ENCODE assay signal across 31 cellular contexts in the genomic region with DNA sequence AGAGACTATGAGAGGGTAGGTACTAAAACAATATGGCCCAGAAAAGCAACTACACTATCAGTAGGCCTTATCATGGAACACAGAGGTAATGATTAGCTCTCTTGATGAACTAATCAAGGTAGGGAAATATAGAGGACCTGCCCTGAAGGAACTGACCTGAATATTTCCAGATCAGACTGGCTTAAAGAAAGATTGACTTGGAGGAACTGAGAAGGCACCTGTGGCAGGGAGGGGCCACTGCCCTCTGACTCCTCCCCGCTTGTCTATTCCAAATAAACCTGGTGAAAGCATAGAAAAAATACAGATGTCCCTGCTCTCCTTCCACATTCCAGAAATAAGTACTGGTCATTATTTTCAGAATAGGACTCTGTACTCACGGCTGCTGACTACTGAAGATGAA. TPM values are rescaled to one million over a fixed set of nuclear protein-coding genes. Genes with fewer than 3 reads are reported as not detected.
"Had no signal": no experiment of that assay in that cellular context is flagged by ENCODE, and none has a peak within 500 bp of the region (broad histone marks: within the 10 kb centered on the region; RNA-seq: fewer than 3 reads in every experiment).

No MANE protein-coding gene starts in this region.

- H3K27me3 ChIP-seq: gastroesophageal sphincter, sigmoid colon, upper lobe of right lung had no signal

- H3K9me3 Mint-ChIP-seq: stimulated activated memory B cell treated with anti-CD40 and anti-IgM and Interleukin-4, amounts not matched to agents 10 μg/mL and 1 μg/mL and 100 μg/mL, for 72 hours; stimulated activated naive CD8-positive, alpha-beta T cell treated with anti-CD3 and anti-CD28 coated beads, Interleukin-15, amount 100 ng/mL, for 72 hours; T-helper 2 cell treated with Interferon-gamma antibody and Interleukin-4, amounts not matched to agents 5 μg/mL and 100 μg/mL, for 36 hours had no signal

- H3K9me3 ChIP-seq: gastroesophageal sphincter, left ventricle myocardium inferior, psoas muscle, sigmoid colon, upper lobe of right lung had no signal

- ATAC-seq: activated CD4-positive, alpha-beta T cell treated with anti-CD3 and anti-CD28 coated beads for 36 hours; gastroesophageal sphincter; naive thymus-derived CD8-positive, alpha-beta T cell; psoas muscle; stimulated activated memory B cell treated with anti-CD40 and anti-IgM and Interleukin-4, amounts not matched to agents 10 μg/mL and 1 μg/mL and 100 μg/mL, for 72 hours; stimulated activated naive CD8-positive, alpha-beta T cell treated with anti-CD3 and anti-CD28 coated beads, Interleukin-15, amount 100 ng/mL, for 72 hours; upper lobe of right lung had no signal

- H3K36me3 ChIP-seq: gastroesophageal sphincter, left ventricle myocardium inferior, sigmoid colon, upper lobe of right lung had no signal

- H3K4me3 Mint-ChIP-seq: activated CD4-positive, alpha-beta T cell treated with anti-CD3 and anti-CD28 coated beads for 36 hours; activated naive CD8-positive, alpha-beta T cell; central memory CD8-positive, alpha-beta T cell; immature natural killer cell; naive thymus-derived CD8-positive, alpha-beta T cell; neural crest cell; stimulated activated memory B cell treated with anti-CD40 and anti-IgM and Interleukin-4, amounts not matched to agents 10 μg/mL and 1 μg/mL and 100 μg/mL, for 72 hours; stimulated activated naive CD8-positive, alpha-beta T cell treated with anti-CD3 and anti-CD28 coated beads, Interleukin-15, amount 100 ng/mL, for 72 hours; T-helper 2 cell treated with Interferon-gamma antibody and Interleukin-4, amounts not matched to agents 5 μg/mL and 100 μg/mL, for 36 hours had no signal

- H3K36me3 Mint-ChIP-seq: activated naive CD8-positive, alpha-beta T cell; immature natural killer cell; stimulated activated memory B cell treated with anti-CD40 and anti-IgM and Interleukin-4, amounts not matched to agents 10 μg/mL and 1 μg/mL and 100 μg/mL, for 72 hours had no signal

- DNase-seq: activated CD4-positive, alpha-beta T cell treated with anti-CD3 and anti-CD28 coated beads for 36 hours; activated CD4-positive, alpha-beta T cell treated with anti-CD3 and anti-CD28 coated beads, Interleukin-2, amount 50 U/mL, for 4 hours; activated CD4-positive, CD25-positive, alpha-beta regulatory T cell; activated effector memory CD4-positive, alpha-beta T cell treated with Interleukin-2 at 50 U/mL for 16 hours; activated naive CD4-positive, alpha-beta T cell treated with Interleukin-2 at 50 U/mL for 16 hours; anterior cingulate cortex; dorsolateral prefrontal cortex; effector memory CD4-positive, alpha-beta T cell; hippocampal formation; immature natural killer cell; kidney; left ventricle myocardium inferior; naive thymus-derived CD8-positive, alpha-beta T cell; nucleus accumbens; psoas muscle; sigmoid colon; stimulated activated CD4-positive, alpha-beta T cell treated with anti-CD3 and anti-CD28 coated beads, Interleukin-1b, Interleukin-23, amount 100 ng/mL, for 48 hours; stimulated activated CD4-positive, alpha-beta T cell treated with anti-CD3 and anti-CD28 coated beads, Interleukin-4, amount 100 ng/mL, for 4 hours; stimulated activated CD8-positive, alpha-beta memory T cell treated with anti-CD3 and anti-CD28 coated beads, Interleukin-4, amount 100 ng/mL, for 48 hours; stimulated activated naive CD8-positive, alpha-beta T cell treated with anti-CD3 and anti-CD28 coated beads, Interleukin-15, amount 100 ng/mL, for 72 hours; substantia nigra; T-helper 1 cell; upper lobe of right lung had no signal

- H3K4me1 ChIP-seq: gastroesophageal sphincter, parathyroid adenoma, psoas muscle, upper lobe of right lung had no signal

- H3K4me3 ChIP-seq: dorsolateral prefrontal cortex, gastroesophageal sphincter, left ventricle myocardium inferior, psoas muscle, sigmoid colon, smooth muscle cell, upper lobe of right lung had no signal

- H2AFZ ChIP-seq: parathyroid adenoma had no signal

- H3K27me3 Mint-ChIP-seq: central memory CD8-positive, alpha-beta T cell; stimulated activated memory B cell treated with anti-CD40 and anti-IgM and Interleukin-4, amounts not matched to agents 10 μg/mL and 1 μg/mL and 100 μg/mL, for 72 hours had no signal

- H3K27ac ChIP-seq: dorsolateral prefrontal cortex, gastroesophageal sphincter, left ventricle myocardium inferior, parathyroid adenoma, psoas muscle, sigmoid colon, upper lobe of right lung had no signal

- H3K4me2 ChIP-seq: smooth muscle cell had no signal

- H3K4me1 Mint-ChIP-seq: central memory CD8-positive, alpha-beta T cell had no signal

- H3K27ac Mint-ChIP-seq: activated CD4-positive, alpha-beta T cell treated with anti-CD3 and anti-CD28 coated beads for 36 hours; activated naive CD8-positive, alpha-beta T cell; immature natural killer cell; naive thymus-derived CD8-positive, alpha-beta T cell; stimulated activated memory B cell treated with anti-CD40 and anti-IgM and Interleukin-4, amounts not matched to agents 10 μg/mL and 1 μg/mL and 100 μg/mL, for 72 hours; stimulated activated naive CD8-positive, alpha-beta T cell treated with anti-CD3 and anti-CD28 coated beads, Interleukin-15, amount 100 ng/mL, for 72 hours had no signal

RNA-seq across cellular contexts. Expression of gene RPS6KA6, which starts 5.5 kb away (rescaled TPM):
- polyA plus RNA-seq: immature natural killer cell had no signal
